ENCODE assay signal across 23 cellular contexts in the genomic region with DNA sequence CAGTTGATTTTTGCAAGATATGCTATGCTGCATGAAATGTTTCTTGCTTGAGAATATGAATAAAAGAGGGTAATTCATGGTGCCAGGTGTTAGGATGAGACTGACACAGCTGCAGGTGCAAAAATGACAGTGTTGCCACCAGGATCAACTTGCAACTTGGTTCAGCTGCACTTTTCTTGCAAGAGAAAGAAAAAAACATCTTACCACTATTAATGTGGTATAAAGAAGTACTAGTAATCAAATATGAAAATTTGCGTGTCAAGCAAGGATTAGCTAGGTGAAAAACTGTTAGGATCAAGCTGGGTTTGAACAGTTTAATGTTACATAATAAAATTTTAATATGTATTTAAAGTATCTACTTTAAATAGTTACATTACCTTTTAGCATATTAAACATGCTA.
"Had no signal": no experiment of that assay in that cellular context is flagged by ENCODE, and none has a peak within 500 bp of the region (broad histone marks: within the 10 kb centered on the region; RNA-seq: fewer than 3 reads in every experiment).

No MANE protein-coding gene starts in this region.

- H3K9me3 ChIP-seq: gastrocnemius medialis, lower lobe of right lung, mucosa of descending colon, thyroid gland, upper lobe of right lung had no signal

- H3K9ac ChIP-seq: parathyroid adenoma had no signal

- DNase-seq: activated CD4-positive, alpha-beta T cell treated with anti-CD3 and anti-CD28 coated beads for 4 hours; activated CD4-positive, alpha-beta T cell treated with anti-CD3 and anti-CD28 coated beads, Interleukin-2, amount 50 U/mL, for 48 hours; activated CD4-positive, CD25-positive, alpha-beta regulatory T cell; activated CD8-positive, alpha-beta memory T cell treated with anti-CD3 and anti-CD28 coated beads, Interleukin-2, amount 50 U/mL, for 48 hours; activated naive CD4-positive, alpha-beta T cell; activated naive CD8-positive, alpha-beta T cell treated with anti-CD3 and anti-CD28 coated beads for 36 hours; activated T-cell treated with anti-CD3 and anti-CD28 coated beads, Interleukin-2, amount 50 U/mL, for 4 hours; effector memory CD4-positive, alpha-beta T cell; gastrocnemius medialis; head of caudate nucleus; kidney; lower lobe of right lung; mesendoderm; mucosa of descending colon; nephron progenitor cell; right cardiac atrium; stimulated activated CD4-positive, alpha-beta T cell treated with anti-CD3 and anti-CD28 coated beads, Interleukin-4, amount 100 ng/mL, for 24 hours; substantia nigra; T1000; thyroid gland; upper lobe of right lung had no signal

- ATAC-seq: activated T-cell treated with anti-CD3 and anti-CD28 coated beads, Interleukin-2, amount 50 U/mL, for 4 hours; esophagus mucosa; gastrocnemius medialis; lower lobe of right lung; mucosa of descending colon; right cardiac atrium; upper lobe of right lung had no signal

- H3K36me3 ChIP-seq: thyroid gland had no signal

- H3K27ac ChIP-seq: gastrocnemius medialis, lower lobe of right lung, parathyroid adenoma, thyroid gland, upper lobe of right lung had no signal

- H2AFZ ChIP-seq: parathyroid adenoma had no signal

- H3K4me3 ChIP-seq: gastrocnemius medialis, lower lobe of right lung, mucosa of descending colon, thyroid gland, upper lobe of right lung had no signal

- H3K27me3 ChIP-seq: gastrocnemius medialis, thyroid gland, upper lobe of right lung had no signal

- H3K79me2 ChIP-seq: parathyroid adenoma had no signal

- H3K4me1 ChIP-seq: lower lobe of right lung, parathyroid adenoma, thyroid gland had no signal
